Comparison of ENCODE assay signal across 10 cellular contexts in the genomic region with DNA sequence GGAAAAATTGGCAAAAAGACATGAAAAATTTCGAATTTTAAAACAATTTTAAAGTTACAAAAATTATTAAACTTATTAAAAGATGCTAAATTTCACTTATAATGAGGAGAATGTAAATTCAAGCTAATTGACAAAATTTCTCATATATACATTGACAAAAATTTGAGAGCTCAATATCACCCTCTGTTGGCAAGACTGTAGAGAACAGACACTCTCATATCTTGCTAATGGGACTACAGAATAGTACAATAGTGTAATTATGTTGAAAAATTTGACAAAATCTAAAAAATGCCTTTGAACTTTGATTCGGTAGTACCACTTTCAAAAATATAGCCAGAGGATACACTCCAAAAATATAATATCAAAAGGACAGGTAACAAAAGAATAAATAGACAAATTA. TPM values are rescaled to one million over a fixed set of nuclear protein-coding genes. Genes with fewer than 3 reads are reported as not detected.
DNase-seq lines count a peak whose midpoint lies in the region; ATAC-seq and TF ChIP-seq lines count a peak whose summit lies in the region.
"Had no signal": no experiment of that assay in that cellular context is flagged by ENCODE, and none has a peak within 500 bp of the region (broad histone marks: within the 10 kb centered on the region; RNA-seq: fewer than 3 reads in every experiment).

No MANE protein-coding gene starts in this region.

- H3K9me3 ChIP-seq in DND-41 (ENCODE audit: insufficient read depth, low read length, severe bottlenecking) = no peaks in the 10 kb centered on the region
- no peaks in the 10 kb centered on the region for H3K9me3 ChIP-seq in adipocyte (ENCODE audit: control insufficient read depth, low read length)

- TF ChIP-seq CTCF in DND-41 (IDR thresholded peaks at IDR 0.05; ENCODE audit: borderline replicate concordance, extremely low read depth, low read length, poor library complexity, severe bottlenecking) = peak; percentile 57

- no peak overlapping the region for H2AFZ ChIP-seq in DND-41 (ENCODE audit: low read depth, low read length)

- ATAC-seq in DND-41 (ENCODE audit: insufficient read depth, low read depth) (0 out of 3 replicates have a peak, but pooled peaks have one; percentile 54), left lobe of liver (peak; percentile 44), GM19395 (IDR thresholded peaks at IDR 0.05; ENCODE audit: unreplicated experiment) (no peak)

- H3K27me3 ChIP-seq in DND-41 (ENCODE audit: insufficient read depth, low read length, poor library complexity) = no peaks in the 10 kb centered on the region
- peaks cover 10% of the 10 kb centered on the region for H3K27me3 ChIP-seq in adipocyte (replicated peaks; ENCODE audit: control insufficient read depth, insufficient read depth, low read length)

- no peaks in the 10 kb centered on the region for H4K20me1 ChIP-seq in DND-41 (ENCODE audit: insufficient read depth, low read length)

- H3K27ac ChIP-seq in DND-41 (ENCODE audit: low read length) = no peak overlapping the region

- DNase-seq in DND-41 (no peak), HT1080 (ENCODE audit: low read depth) (peak; percentile 2), adipocyte (ENCODE audit: low read depth) (peak; percentile 32), left lobe of liver (ENCODE audit: low spot score) (no peak), cortex of kidney (lab: John Stamatoyannopoulos, UW) (no peak), 8988T (no peak), GOT3 (lab: John Stamatoyannopoulos, UW) (no peak)

- H3K4me3 ChIP-seq in DND-41 (ENCODE audit: low read depth in 1 of 2, low read length in 2 of 2) = no peak overlapping the region
- no peak overlapping the region for H3K4me3 ChIP-seq in adipocyte (ENCODE audit: low read length)

- H3K4me1 ChIP-seq in DND-41 (ENCODE audit: insufficient read depth, low read length) = no peaks in the 10 kb centered on the region
- no peaks in the 10 kb centered on the region for H3K4me1 ChIP-seq in adipocyte (ENCODE audit: control insufficient read depth, insufficient read depth, low read length)

- H3K36me3 ChIP-seq in DND-41 (ENCODE audit: insufficient read depth, low read length) (no peaks in the 10 kb centered on the region), adipocyte (ENCODE audit: control insufficient read depth, insufficient read depth, low read length, severe bottlenecking) (no peaks in the 10 kb centered on the region)

- no peaks in the 10 kb centered on the region for H3K79me2 ChIP-seq in DND-41 (ENCODE audit: insufficient read depth, low read length)

- H3K9ac ChIP-seq in DND-41 (ENCODE audit: low read depth, low read length) (no peak overlapping the region), adipocyte (ENCODE audit: low read length) (no peak overlapping the region)

- no peak overlapping the region for H3K4me2 ChIP-seq in DND-41 (ENCODE audit: insufficient read depth, low read length)

RNA-seq across cellular contexts. Expression of a gene that starts 29.8 kb away (rescaled TPM):
- not detected in 2 replicates for total RNA-seq in HT1080 (2014; rRNA removed; shearing (Covaris generic))
- not detected in 2 replicates for polyA plus RNA-seq in HT1080 (2015; cell fraction: cytosol; rRNA removed)
- polyA plus RNA-seq in HT1080 (2015; cell fraction: nucleus; rRNA removed) = not detected in 2 replicates
- not detected for total RNA-seq in left lobe of liver
- total RNA-seq: RPMI7951, urinary bladder had no signal
- polyA plus RNA-seq: urinary bladder had no signal

Comparison
In these comparisons a context has a peak if more than half of its experiments do, and no peak if none do; other contexts are left out.
1. DNase-seq: peak in HT1080 (single experiment) and adipocyte (single experiment); none in DND-41 (single experiment), left lobe of liver (single experiment), cortex of kidney (single experiment), 8988T (single experiment) and GOT3 (single experiment).